8 cellular contexts compared by ENCODE assay signal in genomic region chr17:27630607-27631408, GRCh38. TPM values are rescaled to one million over a fixed set of nuclear protein-coding genes. Genes with fewer than 3 reads are reported as not detected.
A peak's percentile ranks its signal among the peaks of the same experiment; 100 is the strongest.
DNase-seq lines count a peak whose midpoint lies in the region; ATAC-seq, FAIRE-seq and TF ChIP-seq lines count a peak whose summit lies in the region.

Gene LGALS9, plus strand, starts transcription at chr17:27631188. Its CDS starts 78 bp downstream, at chr17:27631266.

- H3K36me3 ChIP-seq in RWPE2 (ENCODE audit: low read depth): no peaks in the 10 kb centered on the region

- no peaks in the 10 kb centered on the region for H3K27me3 ChIP-seq in RWPE2 (ENCODE audit: insufficient read depth, poor library complexity, severe bottlenecking)

- no peak for DNase-seq in RWPE2 (ENCODE audit: low spot score)
- DNase-seq in cardiac fibroblast (ENCODE audit: low read depth in 2 of 2): peak; percentile 14 to 58
- DNase-seq in mucosa of gallbladder (ENCODE audit: low spot score): peak; percentile 74
- DNase-seq in cerebellar nuclear complex (lab: John Stamatoyannopoulos, UW): no peak
- no peak for DNase-seq in NCI-H526 (lab: John Stamatoyannopoulos, UW)
- DNase-seq in frontal cortex (ENCODE audit: low spot score in 2 of 2): no peak

- FAIRE-seq in frontal cortex (lab: Jason Lieb, UNC): no peak

- TF ChIP-seq CTCF in RWPE2 (IDR thresholded peaks at IDR 0.05; ENCODE audit: poor library complexity, severe bottlenecking): no peak
- TF ChIP-seq CTCF in cardiac fibroblast (IDR thresholded peaks at IDR 0.05; ENCODE audit: low read depth, low read length): no peak

- no peak within 1 kb of the TSS for H3K27ac ChIP-seq in RWPE2 (ENCODE audit: poor library complexity, severe bottlenecking)

- no peaks in the 10 kb centered on the region for H3K9me3 ChIP-seq in RWPE2 (ENCODE audit: severe bottlenecking)

- peak; percentile 69 for ATAC-seq in GM18511 (IDR thresholded peaks at IDR 0.05; ENCODE audit: unreplicated experiment)
- ATAC-seq in HG02798 (IDR thresholded peaks at IDR 0.05; ENCODE audit: poor library complexity, unreplicated experiment): peak; percentile 56
- ATAC-seq in RWPE2 (ENCODE audit: low read depth): peak; percentile 46

- H3K4me3 ChIP-seq in RWPE2 (ENCODE audit: severe bottlenecking): no peak within 1 kb of the TSS
- H3K4me3 ChIP-seq in cardiac fibroblast (replicated peaks in 1 of 2; ENCODE audit: low read depth in 2 of 2, low read length in 2 of 2): peak within 1 kb of the TSS; percentile 4 to 5

- H3K4me1 ChIP-seq in RWPE2 (ENCODE audit: insufficient read depth, poor library complexity, severe bottlenecking): no peaks in the 10 kb centered on the region

RNA-seq across cellular contexts. Expression of gene LGALS9, which starts in this region (rescaled TPM):
- 103 TPM for total RNA-seq in mucosa of gallbladder
- 0.41 TPM for total RNA-seq in frontal cortex

Comparison
In these comparisons a context has a peak if more than half of its experiments do, and no peak if none do; other contexts are left out.
1. RNA of gene LGALS9 (total RNA-seq): 103 TPM in mucosa of gallbladder (single experiment); 0.41 TPM in frontal cortex (single experiment); every median in the first group is over 10 times any median in the second.
2. DNase-seq: peak in cardiac fibroblast (2 of 2) and mucosa of gallbladder (single experiment); none in RWPE2 (single experiment), cerebellar nuclear complex (0 of 2), NCI-H526 (0 of 2) and frontal cortex (0 of 2).
3. Peak in every context shown above with its lines, with median percentiles within 50 percentile points of each other: ATAC-seq.